ENCODE assay signal across 9 cellular contexts in genomic region chr22:50599816-50600454, GRCh38. TPM values are rescaled to one million over a fixed set of nuclear protein-coding genes. Genes with fewer than 3 reads are reported as not detected.
DNase-seq lines count a peak whose midpoint lies in the region; ATAC-seq, FAIRE-seq and TF ChIP-seq lines count a peak whose summit lies in the region.
"Had no signal": no experiment of that assay in that cellular context is flagged by ENCODE, and none has a peak within 500 bp of the region (broad histone marks: within the 10 kb centered on the region; RNA-seq: fewer than 3 reads in every experiment).

No MANE protein-coding gene starts in this region.

- H3K4me3 ChIP-seq in fibroblast of pulmonary artery (replicated peaks; ENCODE audit: low read depth, low read length) (no peak overlapping the region), pancreas (peak overlapping the region; percentile 5 to 52 (median 28))

- WGBS in pancreas, 2 donors = 14 to 15% methylated on average over 52 of the region's 52 CpGs

- H3K27me3 ChIP-seq in pancreas = no peaks in the 10 kb centered on the region

- TF ChIP-seq CTCF in fibroblast of pulmonary artery (IDR thresholded peaks at IDR 0.05; ENCODE audit: low read length, missing control alignments) = no peak
- no peak for TF ChIP-seq CTCF in pancreas (IDR thresholded peaks at IDR 0.05)

- H3K27ac ChIP-seq in pancreas = no peak overlapping the region

- H3K4me1 ChIP-seq in pancreas = peaks cover 0 to 3% (median 0%) of the 10 kb centered on the region in 3 donors

- H3K36me3 ChIP-seq in pancreas = no peaks in the 10 kb centered on the region

- intact Hi-C loops in pancreas (cut with DNase I) = no loop called here

- no peaks in the 10 kb centered on the region for H3K9me3 ChIP-seq in pancreas

- FAIRE-seq in pancreas (lab: Jason Lieb, UNC) = no peak

- ATAC-seq in pancreas = peak; percentile 77 to 96 (median 88)
- no peak for ATAC-seq in HG03196 (IDR thresholded peaks at IDR 0.05; ENCODE audit: unreplicated experiment)

- DNase-seq in COLO668 (lab: John Stamatoyannopoulos, UW; ENCODE audit: unreplicated experiment) (peak; percentile 34), NCI-H2227 (lab: John Stamatoyannopoulos, UW; ENCODE audit: unreplicated experiment) (peak; percentile 41), fibroblast of pulmonary artery (ENCODE audit: low read depth) (peak; percentile 35), pancreas (peak in 5 of 6 donors; percentile 52 to 89 (median 70)), superior temporal gyrus (ENCODE audit: extremely low spot score) (no peak), NCI-H510A treated with DMSO at 0.1 percent for 48 hours (lab: John Stamatoyannopoulos, UW) (no peak)
- peak; percentile 61 to 72 for DNase-seq in activated T-cell treated with anti-CD3 and anti-CD28 coated beads, Interleukin-2, amount 50 U/mL, for 48 hours

RNA-seq across cellular contexts. Expression of gene MAPK8IP2, which starts 0.7 kb away (rescaled TPM):
- 1 to 10 TPM; 1.4 to 3.0 (median 2.3) TPM for total RNA-seq in pancreas
- 10 to 100 TPM in 1 of 2 donors, 1 to 10 TPM in 1; 3.3 to 10.0 TPM for polyA plus RNA-seq in pancreas

RNA-seq across cellular contexts. Expression of gene CHKB, which starts 17.3 kb away (rescaled TPM):
- total RNA-seq in pancreas = 10 to 100 TPM; 20.4 to 55.5 (median 28.3) TPM
- 100 to 1,000 TPM; 236 to 283 TPM for polyA plus RNA-seq in pancreas

RNA-seq across cellular contexts. Expression of gene CPT1B, which starts 21.7 kb away (rescaled TPM):
- total RNA-seq in pancreas = 10 to 100 TPM in 3 of 6 donors, 1 to 10 TPM in 3; 7.2 to 26.8 (median 10.1) TPM
- polyA plus RNA-seq in pancreas = 10 to 100 TPM; 59.7 to 87.0 TPM

RNA-seq across cellular contexts. Expression of gene ARSA, which starts 28.0 kb away (rescaled TPM):
- 10 to 100 TPM; 21.9 to 36.2 (median 27.2) TPM for total RNA-seq in pancreas
- 100 to 1,000 TPM in 1 of 2 donors, 10 to 100 TPM in 1; 87.1 to 119 TPM for polyA plus RNA-seq in pancreas

RNA-seq across cellular contexts. Expression of gene SYCE3, which starts 37.2 kb away (rescaled TPM):
- under 1 TPM in 1 of 6 donors, not detected in 5; 0.63 TPM for total RNA-seq in pancreas
- under 1 TPM; 0.45 to 0.80 TPM for polyA plus RNA-seq in pancreas
- polyA plus RNA-seq: fibroblast of lung had no signal

Comparison
In these comparisons a context has a peak if more than half of its experiments do, and no peak if none do; other contexts are left out.
1. DNase-seq: peak in COLO668 (single experiment), NCI-H2227 (single experiment), activated T-cell treated with anti-CD3 and anti-CD28 coated beads, Interleukin-2, amount 50 U/mL, for 48 hours (2 of 2), fibroblast of pulmonary artery (single experiment) and pancreas (5 of 6); none in superior temporal gyrus (single experiment) and NCI-H510A treated with DMSO at 0.1 percent for 48 hours (single experiment).